In the genomic region with DNA sequence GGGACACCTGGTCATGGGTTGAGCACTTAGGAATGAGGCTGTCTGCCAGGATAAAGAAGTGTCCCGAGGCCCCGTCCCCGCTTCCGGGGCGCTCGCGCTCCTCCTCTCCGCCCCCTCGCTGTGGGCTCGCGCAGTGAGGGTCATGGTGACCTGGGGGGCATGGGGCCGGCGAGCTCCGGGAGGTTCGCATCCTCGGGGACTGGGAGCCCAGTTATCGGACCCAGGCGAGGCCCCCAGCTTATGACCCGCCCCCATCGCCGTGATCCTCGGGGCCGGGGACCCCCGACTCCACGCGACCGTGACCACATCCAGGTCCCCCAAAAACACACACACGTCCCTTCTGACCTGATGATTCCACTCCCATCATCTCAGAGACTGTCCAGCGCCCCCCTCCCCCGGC, we compare ENCODE assay signal across 8 cellular contexts. TPM values are rescaled to one million over a fixed set of nuclear protein-coding genes. Genes with fewer than 3 reads are reported as not detected.
"Had no signal": no experiment of that assay in that cellular context is flagged by ENCODE, and none has a peak within 500 bp of the region (broad histone marks: within the 10 kb centered on the region; RNA-seq: fewer than 3 reads in every experiment).

No MANE protein-coding gene starts in this region.

- H3K4me3 ChIP-seq: GM23338 had no signal

- DNase-seq: H9, HCEC 1CT had no signal

- FAIRE-seq: H1, H54, HepG2 had no signal

- H3K27ac ChIP-seq: HL-60 had no signal

RNA-seq across cellular contexts. Expression of a gene that starts 35.3 kb away (rescaled TPM):
- total RNA-seq: HepG2 had no signal
- polyA plus RNA-seq: IgD-negative memory B cell had no signal
